In genomic region chr11:11296434-11296833, GRCh38 we compare ENCODE assay signal across 14 cellular contexts.
"Had no signal": no experiment of that assay in that cellular context is flagged by ENCODE, and none has a peak within 500 bp of the region (broad histone marks: within the 10 kb centered on the region; RNA-seq: fewer than 3 reads in every experiment).

No MANE protein-coding gene starts in this region.

- H3K79me2 ChIP-seq: parathyroid adenoma had no signal

- H3K27me3 ChIP-seq: body of pancreas, gastroesophageal sphincter, testis, upper lobe of right lung had no signal

- H3K36me3 ChIP-seq: upper lobe of right lung had no signal

- H3K27ac ChIP-seq: body of pancreas, gastroesophageal sphincter, lower lobe of right lung, parathyroid adenoma, testis, upper lobe of right lung had no signal

- H3K4me3 ChIP-seq: body of pancreas, gastroesophageal sphincter, lower lobe of right lung, testis, upper lobe of right lung had no signal

- DNase-seq: activated CD4-positive, alpha-beta T cell treated with anti-CD3 and anti-CD28 coated beads, Interleukin-2, amount 50 U/mL, for 1 hour; amniotic stem cell; body of pancreas; effector memory CD8-positive, alpha-beta T cell; hippocampal formation; lower lobe of right lung; midbrain; stimulated activated CD4-positive, alpha-beta T cell treated with anti-CD3 and anti-CD28 coated beads, Interleukin-15, amount 100 ng/mL, for 24 hours; stimulated activated CD4-positive, alpha-beta T cell treated with anti-CD3 and anti-CD28 coated beads, Interleukin-4, amount 100 ng/mL, for 24 hours; stimulated activated naive CD8-positive, alpha-beta T cell treated with anti-CD3 and anti-CD28 coated beads, Interleukin-15, amount 100 ng/mL, for 72 hours; testis; upper lobe of right lung had no signal

- H2AFZ ChIP-seq: parathyroid adenoma had no signal

- H3K9me3 ChIP-seq: body of pancreas, gastroesophageal sphincter, lower lobe of right lung, testis, upper lobe of right lung had no signal

- H3K4me1 ChIP-seq: body of pancreas, parathyroid adenoma, testis had no signal

- ATAC-seq: body of pancreas; effector memory CD8-positive, alpha-beta T cell; gastroesophageal sphincter; lower lobe of right lung; stimulated activated naive CD8-positive, alpha-beta T cell treated with anti-CD3 and anti-CD28 coated beads, Interleukin-15, amount 100 ng/mL, for 72 hours; upper lobe of right lung had no signal
